ENCODE assay signal across 35 cellular contexts in the genomic region with DNA sequence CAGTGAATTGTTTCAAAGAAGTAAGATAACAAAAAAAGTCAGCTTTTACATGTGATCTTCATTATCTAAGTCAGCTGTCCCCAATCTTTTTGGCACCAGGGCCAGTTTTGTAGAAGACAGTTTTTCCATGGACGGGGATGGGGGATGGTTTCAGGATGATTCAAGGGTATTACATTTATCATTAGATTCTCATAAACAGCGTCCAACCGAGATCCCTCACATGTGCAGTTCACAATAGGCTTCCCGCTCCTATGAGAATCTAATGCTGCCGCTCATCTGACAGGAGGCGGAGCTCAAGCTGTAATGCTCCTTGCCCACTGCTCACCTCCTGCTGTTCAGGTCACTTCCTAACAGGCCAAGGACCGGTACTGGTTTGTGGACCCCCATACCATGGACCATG.
"Had no signal": no experiment of that assay in that cellular context is flagged by ENCODE, and none has a peak within 500 bp of the region (broad histone marks: within the 10 kb centered on the region; RNA-seq: fewer than 3 reads in every experiment).

No MANE protein-coding gene starts in this region.

- H3K9me3 Mint-ChIP-seq: activated CD4-positive, alpha-beta T cell treated with anti-CD3 and anti-CD28 coated beads, Interleukin-2, amount 10 ng/mL, durations not matched to agents 24 days and 14 days; activated CD8-positive, alpha-beta T cell treated with anti-CD3 and anti-CD28 coated beads for 36 hours; activated naive CD4-positive, alpha-beta T cell treated with anti-CD3 and anti-CD28 coated beads for 36 hours; activated naive CD4-positive, alpha-beta T cell treated with anti-CD3 and anti-CD28 coated beads, Interleukin-2, amount 50 U/mL, for 72 hours; activated naive CD8-positive, alpha-beta T cell treated with anti-CD3 and anti-CD28 coated beads for 36 hours; activated T-cell treated with anti-CD3 and anti-CD28 coated beads, Interleukin-2, amount 50 U/mL, for 4 hours; activated T-helper 1 cell treated with anti-CD3 and anti-CD28 coated beads, Interleukin-12 subunit alpha, Interleukin-12 subunit beta, Interleukin-2, Interleukin-4 antibody, amounts not matched to agents 30 ng/mL and 10 ng/mL and 1 ng/mL, durations not matched to agents 14 hours and 24 hours and 36 hours; T-helper 1 cell treated with Interleukin-12 subunit alpha and Interleukin-12 subunit beta and Interleukin-4 antibody, amounts not matched to agents 30 μg/mL and 1 μg/mL, for 36 hours; T-helper 2 cell treated with Interferon-gamma antibody and Interleukin-4, amounts not matched to agents 5 μg/mL and 100 μg/mL, for 36 hours had no signal

- H3K4me1 Mint-ChIP-seq: activated B cell treated with CpG ODN at 0.5 μM for 24 hours; activated CD4-positive, alpha-beta T cell treated with anti-CD3 and anti-CD28 coated beads, Interleukin-2, amount 10 ng/mL, durations not matched to agents 24 days and 14 days; activated naive CD8-positive, alpha-beta T cell treated with anti-CD3 and anti-CD28 coated beads for 36 hours; activated T-helper 17 cell treated with anti-CD3 and anti-CD28 coated beads, Interleukin-2, amount 50 U/mL, for 72 hours; central memory CD8-positive, alpha-beta T cell had no signal

- H3K36me3 Mint-ChIP-seq: activated CD4-positive, alpha-beta memory T cell treated with anti-CD3 and anti-CD28 coated beads for 36 hours; activated naive CD4-positive, alpha-beta T cell treated with anti-CD3 and anti-CD28 coated beads, Interleukin-2, amount 50 U/mL, for 72 hours; activated naive CD8-positive, alpha-beta T cell treated with anti-CD3 and anti-CD28 coated beads for 36 hours; brain had no signal

- ATAC-seq: activated CD8-positive, alpha-beta T cell treated with anti-CD3 and anti-CD28 coated beads for 36 hours; activated naive CD4-positive, alpha-beta T cell treated with anti-CD3 and anti-CD28 coated beads, Interleukin-2, amount 50 U/mL, for 72 hours; activated T-cell treated with anti-CD3 and anti-CD28 coated beads, Interleukin-2, amount 50 U/mL, for 4 hours; activated T-cell treated with anti-CD3 and anti-CD28 coated beads, Interleukin-2, amount 50 U/mL, for 72 hours; activated T-helper 17 cell treated with anti-CD3 and anti-CD28 coated beads, Interleukin-2, amount 50 U/mL, for 72 hours had no signal

- H3K27me3 Mint-ChIP-seq: activated B cell treated with CpG ODN at 0.5 μM for 24 hours; activated CD4-positive, alpha-beta memory T cell treated with anti-CD3 and anti-CD28 coated beads for 36 hours; activated CD8-positive, alpha-beta T cell treated with anti-CD3 and anti-CD28 coated beads for 36 hours; activated naive CD8-positive, alpha-beta T cell treated with anti-CD3 and anti-CD28 coated beads for 36 hours; activated T-helper 17 cell treated with anti-CD3 and anti-CD28 coated beads, Interleukin-2, amount 50 U/mL, for 72 hours; brain; central memory CD8-positive, alpha-beta T cell had no signal

- DNase-seq: activated B cell treated with CpG ODN at 0.5 μM for 24 hours; activated CD4-positive, alpha-beta memory T cell treated with anti-CD3 and anti-CD28 coated beads for 36 hours; activated CD4-positive, alpha-beta T cell treated with anti-CD3 and anti-CD28 coated beads for 4 hours; activated CD4-positive, alpha-beta T cell treated with anti-CD3 and anti-CD28 coated beads, Interleukin-2, amount 10 ng/mL, durations not matched to agents 24 days and 14 days; activated CD4-positive, alpha-beta T cell treated with anti-CD3 and anti-CD28 coated beads, Interleukin-2, amount 50 U/mL, for 1 hour; activated CD4-positive, alpha-beta T cell treated with anti-CD3 and anti-CD28 coated beads, Interleukin-2, amount 50 U/mL, for 4 hours; activated CD4-positive, CD25-positive, alpha-beta regulatory T cell treated with anti-CD3 and anti-CD28 coated beads, Interleukin-2, amount 50 U/mL, for 72 hours; activated CD8-positive, alpha-beta memory T cell treated with anti-CD3 and anti-CD28 coated beads, Interleukin-2, amount 50 U/mL, for 4 hours; activated CD8-positive, alpha-beta T cell treated with anti-CD3 and anti-CD28 coated beads for 36 hours; activated effector memory CD4-positive, alpha-beta T cell treated with anti-CD3 and anti-CD28 coated beads, Interleukin-2, amount 50 U/mL, for 16 hours; activated gamma-delta T cell treated with Interleukin-2 at 50 U/mL for 16 hours; activated naive CD4-positive, alpha-beta T cell; activated naive CD4-positive, alpha-beta T cell treated with anti-CD3 and anti-CD28 coated beads for 36 hours; activated naive CD4-positive, alpha-beta T cell treated with anti-CD3 and anti-CD28 coated beads, Interleukin-2, amount 50 U/mL, for 16 hours; activated naive CD8-positive, alpha-beta T cell treated with anti-CD3 and anti-CD28 coated beads for 36 hours; activated T-cell treated with anti-CD3 and anti-CD28 coated beads for 4 hours; activated T-cell treated with anti-CD3 and anti-CD28 coated beads, Interleukin-2, amount 50 U/mL, for 1 hour; activated T-cell treated with anti-CD3 and anti-CD28 coated beads, Interleukin-2, amount 50 U/mL, for 4 hours; activated T-cell treated with anti-CD3 and anti-CD28 coated beads, Interleukin-2, amount 50 U/mL, for 72 hours; amygdala; anterior cingulate cortex; caudate nucleus; cerebellar nuclear complex; T-helper 1 cell; T-helper 2 cell; T-helper 9 cell had no signal

- H3K27ac Mint-ChIP-seq: activated B cell treated with CpG ODN at 0.5 μM for 24 hours; activated CD4-positive, alpha-beta memory T cell treated with anti-CD3 and anti-CD28 coated beads for 36 hours; activated CD4-positive, alpha-beta T cell treated with anti-CD3 and anti-CD28 coated beads, Interleukin-2, amount 10 ng/mL, durations not matched to agents 24 days and 14 days; activated CD8-positive, alpha-beta T cell treated with anti-CD3 and anti-CD28 coated beads for 36 hours; activated naive CD4-positive, alpha-beta T cell treated with anti-CD3 and anti-CD28 coated beads for 36 hours; activated naive CD4-positive, alpha-beta T cell treated with anti-CD3 and anti-CD28 coated beads, Interleukin-2, amount 50 U/mL, for 72 hours; activated naive CD8-positive, alpha-beta T cell treated with anti-CD3 and anti-CD28 coated beads for 36 hours; activated T-cell treated with anti-CD3 and anti-CD28 coated beads, Interleukin-2, amount 50 U/mL, for 72 hours; activated T-helper 1 cell treated with anti-CD3 and anti-CD28 coated beads, Interleukin-12 subunit alpha, Interleukin-12 subunit beta, Interleukin-2, Interleukin-4 antibody, amounts not matched to agents 30 ng/mL and 10 ng/mL and 1 ng/mL, durations not matched to agents 14 hours and 24 hours and 36 hours; activated T-helper 17 cell treated with anti-CD3 and anti-CD28 coated beads, Interleukin-2, amount 50 U/mL, for 72 hours; brain; T-helper 1 cell treated with Interleukin-12 subunit alpha and Interleukin-12 subunit beta and Interleukin-4 antibody, amounts not matched to agents 30 μg/mL and 1 μg/mL, for 36 hours; T-helper 2 cell treated with Interferon-gamma antibody and Interleukin-4, amounts not matched to agents 5 μg/mL and 100 μg/mL, for 36 hours had no signal

- H3K4me3 Mint-ChIP-seq: activated B cell treated with CpG ODN at 0.5 μM for 24 hours; activated CD4-positive, alpha-beta memory T cell treated with anti-CD3 and anti-CD28 coated beads for 36 hours; activated CD4-positive, alpha-beta T cell treated with anti-CD3 and anti-CD28 coated beads, Interleukin-2, amount 10 ng/mL, durations not matched to agents 24 days and 14 days; activated CD8-positive, alpha-beta T cell treated with anti-CD3 and anti-CD28 coated beads for 36 hours; activated naive CD4-positive, alpha-beta T cell treated with anti-CD3 and anti-CD28 coated beads for 36 hours; activated naive CD8-positive, alpha-beta T cell treated with anti-CD3 and anti-CD28 coated beads for 36 hours; activated T-cell treated with anti-CD3 and anti-CD28 coated beads, Interleukin-2, amount 50 U/mL, for 4 hours; activated T-cell treated with anti-CD3 and anti-CD28 coated beads, Interleukin-2, amount 50 U/mL, for 72 hours; activated T-helper 1 cell treated with anti-CD3 and anti-CD28 coated beads, Interleukin-12 subunit alpha, Interleukin-12 subunit beta, Interleukin-2, Interleukin-4 antibody, amounts not matched to agents 30 ng/mL and 10 ng/mL and 1 ng/mL, durations not matched to agents 14 hours and 24 hours and 36 hours; activated T-helper 17 cell treated with anti-CD3 and anti-CD28 coated beads, Interleukin-2, amount 50 U/mL, for 72 hours; brain; central memory CD8-positive, alpha-beta T cell; T-helper 1 cell treated with Interleukin-12 subunit alpha and Interleukin-12 subunit beta and Interleukin-4 antibody, amounts not matched to agents 30 μg/mL and 1 μg/mL, for 36 hours; T-helper 2 cell treated with Interferon-gamma antibody and Interleukin-4, amounts not matched to agents 5 μg/mL and 100 μg/mL, for 36 hours had no signal

- FAIRE-seq: bronchial epithelial cell, TTC549 had no signal
